25 cellular contexts compared by ENCODE assay signal in genomic region chr5:115565233-115565632, GRCh38.
"Had no signal": no experiment of that assay in that cellular context is flagged by ENCODE, and none has a peak within 500 bp of the region (broad histone marks: within the 10 kb centered on the region; RNA-seq: fewer than 3 reads in every experiment).

No MANE protein-coding gene starts in this region.

- DNase-seq: activated CD4-positive, alpha-beta T cell treated with anti-CD3 and anti-CD28 coated beads for 36 hours; activated CD4-positive, CD25-positive, alpha-beta regulatory T cell; activated naive CD4-positive, alpha-beta T cell treated with Interleukin-2 at 50 U/mL for 16 hours; activated naive CD8-positive, alpha-beta T cell treated with anti-CD3 and anti-CD28 coated beads for 36 hours; activated T-cell treated with anti-CD3 and anti-CD28 coated beads for 4 hours; activated T-cell treated with anti-CD3 and anti-CD28 coated beads, Interleukin-2, amount 50 U/mL, for 72 hours; amniotic stem cell; dermis blood vessel endothelial cell; effector CD4-positive, alpha-beta T cell; esophagus squamous epithelium; left lung; midbrain; naive thymus-derived CD8-positive, alpha-beta T cell; nucleus accumbens; pancreas; retina; sigmoid colon; stimulated activated CD4-positive, alpha-beta T cell treated with anti-CD3 and anti-CD28 coated beads, Interleukin-4, amount 100 ng/mL, for 24 hours; stimulated activated naive CD8-positive, alpha-beta T cell treated with anti-CD3 and anti-CD28 coated beads, Interleukin-15, amount 100 ng/mL, for 72 hours; T-helper 1 cell; thyroid gland; upper lobe of right lung had no signal

- H3K4me3 ChIP-seq: breast epithelium, esophagus squamous epithelium, left lung, pancreas, prostate gland, sigmoid colon, thyroid gland, upper lobe of right lung had no signal

- ATAC-seq: activated CD4-positive, alpha-beta T cell treated with anti-CD3 and anti-CD28 coated beads for 36 hours; activated T-cell treated with anti-CD3 and anti-CD28 coated beads, Interleukin-2, amount 50 U/mL, for 72 hours; left lung; naive thymus-derived CD8-positive, alpha-beta T cell; stimulated activated effector memory CD8-positive, alpha-beta T cell treated with anti-CD3 and anti-CD28 coated beads, Interleukin-12 subunit alpha, Interleukin-12 subunit beta, amount 100 ng/mL, for 72 hours; stimulated activated naive CD8-positive, alpha-beta T cell treated with anti-CD3 and anti-CD28 coated beads, Interleukin-15, amount 100 ng/mL, for 72 hours; upper lobe of right lung had no signal
